In genomic region chr2:129906139-129906860, GRCh38 we compare ENCODE assay signal across 20 cellular contexts.
"Had no signal": no experiment of that assay in that cellular context is flagged by ENCODE, and none has a peak within 500 bp of the region (broad histone marks: within the 10 kb centered on the region; RNA-seq: fewer than 3 reads in every experiment).

No MANE protein-coding gene starts in this region.

- ATAC-seq: effector memory CD8-positive, alpha-beta T cell; gastroesophageal sphincter; sciatic nerve; stimulated activated memory B cell treated with anti-CD40 and anti-IgM and Interleukin-4, amounts not matched to agents 10 μg/mL and 1 μg/mL and 100 μg/mL, for 72 hours had no signal

- DNase-seq: activated CD4-positive, alpha-beta T cell treated with anti-CD3 and anti-CD28 coated beads for 1 hour; activated gamma-delta T cell treated with Interleukin-2 at 50 U/mL for 16 hours; activated T-cell treated with anti-CD3 and anti-CD28 coated beads for 4 hours; brain microvascular endothelial cell; central memory CD4-positive, alpha-beta T cell; effector memory CD8-positive, alpha-beta T cell; esophagus squamous epithelium; hypothalamus; mesenchymal stem cell; small intestine; stimulated activated CD4-positive, alpha-beta T cell treated with anti-CD3 and anti-CD28 coated beads, Interleukin-2, amount 100 ng/mL, for 24 hours; T-helper 1 cell; testis; trophoblast cell; WERI-Rb-1 had no signal

- H3K4me3 Mint-ChIP-seq: activated naive CD8-positive, alpha-beta T cell; effector memory CD8-positive, alpha-beta T cell; nephron; stimulated activated memory B cell treated with anti-CD40 and anti-IgM and Interleukin-4, amounts not matched to agents 10 μg/mL and 1 μg/mL and 100 μg/mL, for 72 hours had no signal

- H3K9me3 Mint-ChIP-seq: effector memory CD8-positive, alpha-beta T cell; stimulated activated memory B cell treated with anti-CD40 and anti-IgM and Interleukin-4, amounts not matched to agents 10 μg/mL and 1 μg/mL and 100 μg/mL, for 72 hours had no signal

- H3K4me1 Mint-ChIP-seq: nephron; stimulated activated memory B cell treated with anti-CD40 and anti-IgM and Interleukin-4, amounts not matched to agents 10 μg/mL and 1 μg/mL and 100 μg/mL, for 72 hours had no signal

- H3K36me3 Mint-ChIP-seq: activated naive CD8-positive, alpha-beta T cell; stimulated activated memory B cell treated with anti-CD40 and anti-IgM and Interleukin-4, amounts not matched to agents 10 μg/mL and 1 μg/mL and 100 μg/mL, for 72 hours had no signal

- H3K27ac Mint-ChIP-seq: activated naive CD8-positive, alpha-beta T cell; effector memory CD8-positive, alpha-beta T cell; nephron; stimulated activated memory B cell treated with anti-CD40 and anti-IgM and Interleukin-4, amounts not matched to agents 10 μg/mL and 1 μg/mL and 100 μg/mL, for 72 hours had no signal
